ENCODE assay signal across 20 cellular contexts in genomic region chrX:37320541-37321203, GRCh38. TPM values are rescaled to one million over a fixed set of nuclear protein-coding genes. Genes with fewer than 3 reads are reported as not detected.
"Had no signal": no experiment of that assay in that cellular context is flagged by ENCODE, and none has a peak within 500 bp of the region (broad histone marks: within the 10 kb centered on the region; RNA-seq: fewer than 3 reads in every experiment).

No MANE protein-coding gene starts in this region.

- H3K27me3 ChIP-seq: colonic mucosa, esophagus muscularis mucosa, hepatocyte, ovary, sigmoid colon, spleen had no signal

- ATAC-seq: activated CD4-positive, alpha-beta T cell treated with anti-CD3 and anti-CD28 coated beads for 36 hours; activated CD8-positive, alpha-beta memory T cell treated with anti-CD3 and anti-CD28 coated beads, Interleukin-2, amount 10 ng/mL, durations not matched to agents 7 days and 5 days; mucosa of descending colon; naive thymus-derived CD4-positive, alpha-beta T cell had no signal

- H3K4me3 ChIP-seq: colonic mucosa, esophagus muscularis mucosa, hepatocyte, left ventricle myocardium inferior, mucosa of descending colon, ovary, sigmoid colon, spleen, thoracic aorta had no signal

- H3K4me2 ChIP-seq: hepatocyte had no signal

- DNase-seq: activated CD4-positive, alpha-beta memory T cell treated with anti-CD3 and anti-CD28 coated beads for 36 hours; activated CD4-positive, alpha-beta T cell treated with anti-CD3 and anti-CD28 coated beads for 36 hours; activated CD8-positive, alpha-beta memory T cell treated with anti-CD3 and anti-CD28 coated beads, Interleukin-2, amount 10 ng/mL, durations not matched to agents 7 days and 5 days; activated effector memory CD4-positive, alpha-beta T cell treated with Interleukin-2 at 50 U/mL for 16 hours; activated T-cell treated with anti-CD3 and anti-CD28 coated beads, Interleukin-2, amount 50 U/mL, for 24 hours; amniotic stem cell; caudate nucleus; colonic mucosa; left ventricle myocardium inferior; mucosa of descending colon; naive thymus-derived CD4-positive, alpha-beta T cell; ovary; sigmoid colon; spleen; stimulated activated CD4-positive, alpha-beta T cell treated with anti-CD3 and anti-CD28 coated beads, Interleukin-1b, Interleukin-23, amount 100 ng/mL, for 48 hours; T1000; WERI-Rb-1 had no signal

- H3K9me3 ChIP-seq: colonic mucosa, esophagus muscularis mucosa, left ventricle myocardium inferior, mucosa of descending colon, ovary, sigmoid colon, spleen, thoracic aorta had no signal

- H3K79me2 ChIP-seq: hepatocyte had no signal

- H3K27ac ChIP-seq: colonic mucosa, esophagus muscularis mucosa, hepatocyte, left ventricle myocardium inferior, ovary, sigmoid colon, spleen, thoracic aorta, WERI-Rb-1 had no signal

- H2AFZ ChIP-seq: hepatocyte had no signal

- H3K36me3 ChIP-seq: colonic mucosa, esophagus muscularis mucosa, left ventricle myocardium inferior, ovary, sigmoid colon, spleen, thoracic aorta, WERI-Rb-1 had no signal

- H3K4me1 ChIP-seq: colonic mucosa, esophagus muscularis mucosa, left ventricle myocardium inferior, sigmoid colon, spleen had no signal

RNA-seq across cellular contexts. Expression of gene PRRG1, which starts 28.5 kb away (rescaled TPM):
- polyA plus RNA-seq: naive thymus-derived CD4-positive, alpha-beta T cell had no signal
